Comparison of ENCODE assay signal across 14 cellular contexts in the genomic region with DNA sequence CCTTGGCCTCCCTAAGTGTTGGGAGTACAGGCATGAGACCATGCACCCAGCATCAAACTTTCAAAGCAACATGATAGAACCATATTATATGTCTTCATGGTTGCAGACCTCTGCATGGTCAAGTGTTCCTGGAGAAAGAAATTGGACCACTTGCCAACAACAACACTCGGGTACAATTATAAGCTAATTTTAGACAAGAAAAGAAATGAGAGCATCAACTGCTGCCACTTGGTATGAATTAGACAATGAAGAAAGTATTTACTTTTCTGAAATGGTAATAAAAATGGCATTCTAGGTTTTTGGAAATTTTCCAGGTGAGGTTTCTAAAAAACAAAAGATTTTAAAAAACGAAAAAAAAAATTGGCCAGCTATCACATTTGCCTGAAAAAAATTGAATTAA. TPM values are rescaled to one million over a fixed set of nuclear protein-coding genes. Genes with fewer than 3 reads are reported as not detected.
DNase-seq lines count a peak whose midpoint lies in the region; FAIRE-seq and TF ChIP-seq lines count a peak whose summit lies in the region.
"Had no signal": no experiment of that assay in that cellular context is flagged by ENCODE, and none has a peak within 500 bp of the region (broad histone marks: within the 10 kb centered on the region; RNA-seq: fewer than 3 reads in every experiment).

No MANE protein-coding gene starts in this region.

- H3K79me2 ChIP-seq in hepatocyte: no peaks in the 10 kb centered on the region

- CTCF ChIA-PET in HEK293 (lab: Yijun Ruan, JAX): interaction anchor here (0.6 to 5.7 kb wide), 4 partner anchors 15 to 155 kb away, joined by 3 to 26 read pairs (median 18); no protein-coding TSS in a partner anchor

- FAIRE-seq in islet of Langerhans (lab: Jason Lieb, UNC): peak; percentile 43

- H3K36me3 ChIP-seq in HEK293 (ENCODE audit: control insufficient read depth in 2 of 2, insufficient read depth in 1 of 2, low read length in 2 of 2): no peaks in the 10 kb centered on the region
- no peaks in the 10 kb centered on the region for H3K36me3 ChIP-seq in hepatocyte (replicated peaks; ENCODE audit: insufficient read depth, low read depth)

- H3K4me3 ChIP-seq in HEK293 (ENCODE audit: low read depth, low read length): no peak overlapping the region
- no peak overlapping the region for H3K4me3 ChIP-seq in hepatocyte

- no peaks in the 10 kb centered on the region for H3K27me3 ChIP-seq in hepatocyte

- H3K4me1 ChIP-seq in HEK293 (ENCODE audit: control insufficient read depth, insufficient read depth, low read length) (peaks cover 27% of the 10 kb centered on the region), hepatocyte (ENCODE audit: insufficient read depth) (peaks cover 9% of the 10 kb centered on the region)

- H3K4me2 ChIP-seq in hepatocyte: no peak overlapping the region

- H2AFZ ChIP-seq in hepatocyte: no peak overlapping the region

- no peak overlapping the region for H3K27ac ChIP-seq in HEK293 (ENCODE audit: extremely low read depth, low read depth, low read length)
- no peak overlapping the region for H3K27ac ChIP-seq in hepatocyte

- H3K9me3 ChIP-seq in HEK293 (ENCODE audit: control insufficient read depth, insufficient read depth, low read depth, low read length) (no peaks in the 10 kb centered on the region), hepatocyte (ENCODE audit: low read depth) (no peaks in the 10 kb centered on the region)

- 98% methylated on average over 2 of the region's 2 CpGs for WGBS in hepatocyte (ENCODE audit: low lambda C conversion rate, missing lambda C conversion rate)

- peak; percentile 3 for DNase-seq in NCI-H2029 (lab: John Stamatoyannopoulos, UW)
- no peak for DNase-seq in NCI-H2029 treated with DMSO at 0.1 percent for 48 hours (lab: John Stamatoyannopoulos, UW)
- peak; percentile 12 for DNase-seq in NCI-H69 (lab: John Stamatoyannopoulos, UW)
- DNase-seq in midbrain (lab: John Stamatoyannopoulos, UW): no peak
- no peak for DNase-seq in glomerular visceral epithelial cell (ENCODE audit: extremely low spot score)
- no peak for DNase-seq in hepatocyte (ENCODE audit: low spot score)
- DNase-seq: Caco-2; CD8-positive, alpha-beta T cell; DMS53 had no signal

- POLR2A ChIA-PET in HEK293 (lab: Yijun Ruan, JAX): interaction anchor here (2.6 to 2.9 kb wide), 2 partner anchors 10 to 58 kb away, joined by 7 to 24 read pairs; a partner anchor contains a TSS

- H3K9me2 ChIP-seq in hepatocyte (replicated peaks; ENCODE audit: insufficient read depth): no peaks in the 10 kb centered on the region

- no peaks in the 10 kb centered on the region for H4K20me1 ChIP-seq in hepatocyte (ENCODE audit: insufficient read depth, poor library complexity, severe bottlenecking)

- no peak for TF ChIP-seq CTCF in HEK293 (tag by site-specific recombination; IDR thresholded peaks at IDR 0.05)
- TF ChIP-seq CTCF in hepatocyte (IDR thresholded peaks at IDR 0.05; ENCODE audit: poor library complexity): no peak

TF ChIP-seq in HEK293, 187 proteins besides CTCF, POLR2A, EP300 and RAD21 (continues in another document):
- TF ChIP-seq GFI1B (tag by site-specific recombination; IDR thresholded peaks at IDR 0.05) (no peak), ZNF843 (tag by site-specific recombination; IDR thresholded peaks at IDR 0.05) (peak; percentile 65), OSR2 (tag by site-specific recombination; IDR thresholded peaks at IDR 0.05) (peak; percentile 51; the same call in 1 of the 2 replicates), ZNF24 (tag by site-specific recombination; IDR thresholded peaks at IDR 0.05) (no peak), KLF16 (tag by site-specific recombination; IDR thresholded peaks at IDR 0.05) (no peak), ZXDB (tag by site-specific recombination; IDR thresholded peaks at IDR 0.05) (peak; percentile 62; the same call in 1 of the 2 replicates), ZNF629 (tag by site-specific recombination; IDR thresholded peaks at IDR 0.05) (peak; percentile 45; the same call in 1 of the 2 replicates), GLI2 (tag by site-specific recombination; IDR thresholded peaks at IDR 0.05; ENCODE audit: borderline replicate concordance, low read depth) (peak; percentile 45; the same call in 1 of the 2 replicates), ZSCAN30 (tag by site-specific recombination; IDR thresholded peaks at IDR 0.05) (peak; percentile 55; the same call in 1 of the 2 replicates)
- TF ChIP-seq, protein P1, sequence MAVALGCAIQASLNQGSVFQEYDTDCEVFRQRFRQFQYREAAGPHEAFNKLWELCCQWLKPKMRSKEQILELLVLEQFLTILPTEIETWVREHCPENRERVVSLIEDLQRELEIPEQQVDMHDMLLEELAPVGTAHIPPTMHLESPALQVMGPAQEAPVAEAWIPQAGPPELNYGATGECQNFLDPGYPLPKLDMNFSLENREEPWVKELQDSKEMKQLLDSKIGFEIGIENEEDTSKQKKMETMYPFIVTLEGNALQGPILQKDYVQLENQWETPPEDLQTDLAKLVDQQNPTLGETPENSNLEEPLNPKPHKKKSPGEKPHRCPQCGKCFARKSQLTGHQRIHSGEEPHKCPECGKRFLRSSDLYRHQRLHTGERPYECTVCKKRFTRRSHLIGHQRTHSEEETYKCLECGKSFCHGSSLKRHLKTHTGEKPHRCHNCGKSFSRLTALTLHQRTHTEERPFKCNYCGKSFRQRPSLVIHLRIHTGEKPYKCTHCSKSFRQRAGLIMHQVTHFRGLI (tag by site-specific recombination; IDR thresholded peaks at IDR 0.05): no peak
- TF ChIP-seq, protein P2, sequence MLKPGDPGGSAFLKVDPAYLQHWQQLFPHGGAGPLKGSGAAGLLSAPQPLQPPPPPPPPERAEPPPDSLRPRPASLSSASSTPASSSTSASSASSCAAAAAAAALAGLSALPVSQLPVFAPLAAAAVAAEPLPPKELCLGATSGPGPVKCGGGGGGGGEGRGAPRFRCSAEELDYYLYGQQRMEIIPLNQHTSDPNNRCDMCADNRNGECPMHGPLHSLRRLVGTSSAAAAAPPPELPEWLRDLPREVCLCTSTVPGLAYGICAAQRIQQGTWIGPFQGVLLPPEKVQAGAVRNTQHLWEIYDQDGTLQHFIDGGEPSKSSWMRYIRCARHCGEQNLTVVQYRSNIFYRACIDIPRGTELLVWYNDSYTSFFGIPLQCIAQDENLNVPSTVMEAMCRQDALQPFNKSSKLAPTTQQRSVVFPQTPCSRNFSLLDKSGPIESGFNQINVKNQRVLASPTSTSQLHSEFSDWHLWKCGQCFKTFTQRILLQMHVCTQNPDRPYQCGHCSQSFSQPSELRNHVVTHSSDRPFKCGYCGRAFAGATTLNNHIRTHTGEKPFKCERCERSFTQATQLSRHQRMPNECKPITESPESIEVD (tag by site-specific recombination; IDR thresholded peaks at IDR 0.05): peak; percentile 77
- TF ChIP-seq, protein P3, sequence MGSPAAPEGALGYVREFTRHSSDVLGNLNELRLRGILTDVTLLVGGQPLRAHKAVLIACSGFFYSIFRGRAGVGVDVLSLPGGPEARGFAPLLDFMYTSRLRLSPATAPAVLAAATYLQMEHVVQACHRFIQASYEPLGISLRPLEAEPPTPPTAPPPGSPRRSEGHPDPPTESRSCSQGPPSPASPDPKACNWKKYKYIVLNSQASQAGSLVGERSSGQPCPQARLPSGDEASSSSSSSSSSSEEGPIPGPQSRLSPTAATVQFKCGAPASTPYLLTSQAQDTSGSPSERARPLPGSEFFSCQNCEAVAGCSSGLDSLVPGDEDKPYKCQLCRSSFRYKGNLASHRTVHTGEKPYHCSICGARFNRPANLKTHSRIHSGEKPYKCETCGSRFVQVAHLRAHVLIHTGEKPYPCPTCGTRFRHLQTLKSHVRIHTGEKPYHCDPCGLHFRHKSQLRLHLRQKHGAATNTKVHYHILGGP (tag by site-specific recombination; IDR thresholded peaks at IDR 0.05): peak; percentile 96
- TF ChIP-seq, protein P4, sequence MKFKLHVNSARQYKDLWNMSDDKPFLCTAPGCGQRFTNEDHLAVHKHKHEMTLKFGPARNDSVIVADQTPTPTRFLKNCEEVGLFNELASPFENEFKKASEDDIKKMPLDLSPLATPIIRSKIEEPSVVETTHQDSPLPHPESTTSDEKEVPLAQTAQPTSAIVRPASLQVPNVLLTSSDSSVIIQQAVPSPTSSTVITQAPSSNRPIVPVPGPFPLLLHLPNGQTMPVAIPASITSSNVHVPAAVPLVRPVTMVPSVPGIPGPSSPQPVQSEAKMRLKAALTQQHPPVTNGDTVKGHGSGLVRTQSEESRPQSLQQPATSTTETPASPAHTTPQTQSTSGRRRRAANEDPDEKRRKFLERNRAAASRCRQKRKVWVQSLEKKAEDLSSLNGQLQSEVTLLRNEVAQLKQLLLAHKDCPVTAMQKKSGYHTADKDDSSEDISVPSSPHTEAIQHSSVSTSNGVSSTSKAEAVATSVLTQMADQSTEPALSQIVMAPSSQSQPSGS (tag by site-specific recombination; IDR thresholded peaks at IDR 0.05; ENCODE audit: low read depth): no peak
- TF ChIP-seq, protein P5, sequence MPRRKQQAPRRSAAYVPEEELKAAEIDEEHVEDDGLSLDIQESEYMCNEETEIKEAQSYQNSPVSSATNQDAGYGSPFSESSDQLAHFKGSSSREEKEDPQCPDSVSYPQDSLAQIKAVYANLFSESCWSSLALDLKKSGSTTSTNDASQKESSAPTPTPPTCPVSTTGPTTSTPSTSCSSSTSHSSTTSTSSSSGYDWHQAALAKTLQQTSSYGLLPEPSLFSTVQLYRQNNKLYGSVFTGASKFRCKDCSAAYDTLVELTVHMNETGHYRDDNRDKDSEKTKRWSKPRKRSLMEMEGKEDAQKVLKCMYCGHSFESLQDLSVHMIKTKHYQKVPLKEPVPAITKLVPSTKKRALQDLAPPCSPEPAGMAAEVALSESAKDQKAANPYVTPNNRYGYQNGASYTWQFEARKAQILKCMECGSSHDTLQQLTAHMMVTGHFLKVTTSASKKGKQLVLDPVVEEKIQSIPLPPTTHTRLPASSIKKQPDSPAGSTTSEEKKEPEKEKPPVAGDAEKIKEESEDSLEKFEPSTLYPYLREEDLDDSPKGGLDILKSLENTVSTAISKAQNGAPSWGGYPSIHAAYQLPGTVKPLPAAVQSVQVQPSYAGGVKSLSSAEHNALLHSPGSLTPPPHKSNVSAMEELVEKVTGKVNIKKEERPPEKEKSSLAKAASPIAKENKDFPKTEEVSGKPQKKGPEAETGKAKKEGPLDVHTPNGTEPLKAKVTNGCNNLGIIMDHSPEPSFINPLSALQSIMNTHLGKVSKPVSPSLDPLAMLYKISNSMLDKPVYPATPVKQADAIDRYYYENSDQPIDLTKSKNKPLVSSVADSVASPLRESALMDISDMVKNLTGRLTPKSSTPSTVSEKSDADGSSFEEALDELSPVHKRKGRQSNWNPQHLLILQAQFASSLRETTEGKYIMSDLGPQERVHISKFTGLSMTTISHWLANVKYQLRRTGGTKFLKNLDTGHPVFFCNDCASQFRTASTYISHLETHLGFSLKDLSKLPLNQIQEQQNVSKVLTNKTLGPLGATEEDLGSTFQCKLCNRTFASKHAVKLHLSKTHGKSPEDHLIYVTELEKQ (tag by site-specific recombination; IDR thresholded peaks at IDR 0.05; ENCODE audit: borderline replicate concordance): 0 out of 2 replicates have a peak, but pooled peaks have one; percentile 12

RNA-seq across cellular contexts. Expression of a gene that starts 7.7 kb away (rescaled TPM):
- 20.8 and 25.3 TPM in 2 replicates for total RNA-seq in hepatocyte
- polyA plus RNA-seq in hepatocyte: 8.7 and 9.5 TPM in 2 replicates

RNA-seq across cellular contexts. Expression of a gene that starts 20.3 kb away (rescaled TPM):
- 5.7 and 7.3 TPM in 2 replicates for total RNA-seq in hepatocyte
- polyA plus RNA-seq in hepatocyte: 5.6 and 7.6 TPM in 2 replicates
- total RNA-seq: CD8-positive, alpha-beta T cell; H4; HT-29 had no signal
- polyA plus RNA-seq: BJ had no signal

RNA-seq across cellular contexts. Expression of a gene that starts 57.6 kb away (rescaled TPM):
- total RNA-seq in hepatocyte: 159 and 181 TPM in 2 replicates
- polyA plus RNA-seq in hepatocyte: 226 and 234 TPM in 2 replicates

Comparison
In these comparisons a context has a peak if more than half of its experiments do, and no peak if none do; other contexts are left out.
1. DNase-seq: peak in NCI-H2029 (single experiment) and NCI-H69 (single experiment); none in NCI-H2029 treated with DMSO at 0.1 percent for 48 hours (single experiment), midbrain (single experiment), glomerular visceral epithelial cell (single experiment) and hepatocyte (single experiment).